In the genomic region with DNA sequence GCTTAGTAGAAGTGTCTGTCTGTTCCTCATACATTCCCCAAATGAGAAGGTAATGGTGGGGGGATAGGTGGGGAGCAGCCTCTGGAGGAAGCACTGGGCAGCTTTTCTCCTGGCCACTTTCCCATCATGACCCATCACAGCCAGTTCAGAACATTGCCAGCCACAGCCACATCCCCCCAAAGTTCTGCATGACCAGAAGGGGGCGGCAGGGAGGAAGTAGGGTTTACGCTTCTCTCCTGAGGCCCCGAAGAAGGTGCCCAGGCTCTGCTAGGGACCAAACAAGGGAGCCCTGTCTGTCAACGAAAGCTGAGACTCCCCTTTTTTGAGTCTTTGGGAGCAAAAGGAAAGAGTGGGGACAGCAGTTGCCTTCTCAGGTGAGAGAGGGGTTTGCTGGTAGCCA, we compare ENCODE assay signal across 9 cellular contexts. TPM values are rescaled to one million over a fixed set of nuclear protein-coding genes. Genes with fewer than 3 reads are reported as not detected.
DNase-seq lines count a peak whose midpoint lies in the region; TF ChIP-seq lines count a peak whose summit lies in the region.
"Had no signal": no experiment of that assay in that cellular context is flagged by ENCODE, and none has a peak within 500 bp of the region (broad histone marks: within the 10 kb centered on the region; RNA-seq: fewer than 3 reads in every experiment).

No MANE protein-coding gene starts in this region.

- TF ChIP-seq CTCF in brain microvascular endothelial cell (IDR thresholded peaks at IDR 0.05; ENCODE audit: low read depth, low read length, missing control alignments), result peak; percentile 66

- no peak overlapping the region for H3K4me3 ChIP-seq in brain microvascular endothelial cell (ENCODE audit: low read depth, low read length)

- in situ Hi-C loops in KBM-7 (cut with MboI; ENCODE audit: low pct_unique_long_range_greater_than_20kb, low sequenced_read_pairs) (no loop called here), brain microvascular endothelial cell (cut with HindIII; ENCODE audit: low pct_ligation_motif_present, low sequenced_read_pairs) (loop anchor here (25.0 kb wide), 1 partner anchor 825 kb away; no protein-coding TSS in a partner anchor)

- no peak overlapping the region for H3K27ac ChIP-seq in brain microvascular endothelial cell

- intact Hi-C loops in posterior vena cava (cut with DNase I), result no loop called here

- no peaks in the 10 kb centered on the region for H3K36me3 ChIP-seq in brain microvascular endothelial cell (replicated peaks)

- DNase-seq in NCI-H1694 (lab: John Stamatoyannopoulos, UW) (peak; percentile 5), NCI-H1694 treated with DMSO at 0.1 percent for 48 hours (lab: John Stamatoyannopoulos, UW) (no peak), KBM-7 (peak; percentile 47), brain microvascular endothelial cell (no peak), posterior vena cava (ENCODE audit: low spot score) (peak; percentile 35), A172 (ENCODE audit: low spot score) (no peak), DMS114 treated with DMSO at 0.1 percent for 48 hours (lab: John Stamatoyannopoulos, UW; ENCODE audit: unreplicated experiment) (no peak), GDM1 (lab: John Stamatoyannopoulos, UW) (no peak)
- DNase-seq: naive B cell had no signal

- no peaks in the 10 kb centered on the region for H3K27me3 ChIP-seq in brain microvascular endothelial cell (replicated peaks)

RNA-seq across cellular contexts. Expression of a gene that starts 7.7 kb away (rescaled TPM):
- 1,000 to 10,000 TPM in 1 of 2 donors, 100 to 1,000 TPM in 1; 466 to 1,458 TPM for total RNA-seq in posterior vena cava
- 4.2 and 4.4 TPM in 2 replicates for total RNA-seq in A172 (2014; rRNA removed; shearing (Covaris generic))

RNA-seq across cellular contexts. Expression of a gene that starts 54.4 kb away (rescaled TPM):
- 10 to 100 TPM; 37.9 to 54.8 TPM for total RNA-seq in posterior vena cava
- 42.8 and 56.6 TPM in 2 replicates for total RNA-seq in A172 (2014; rRNA removed; shearing (Covaris generic))

Comparison
In these comparisons a context has a peak if more than half of its experiments do, and no peak if none do; other contexts are left out.
1. DNase-seq: peak in NCI-H1694 (single experiment), KBM-7 (single experiment) and posterior vena cava (single experiment); none in NCI-H1694 treated with DMSO at 0.1 percent for 48 hours (single experiment), brain microvascular endothelial cell (single experiment), A172 (single experiment), DMS114 treated with DMSO at 0.1 percent for 48 hours (single experiment) and GDM1 (single experiment).
2. RNA of a gene that starts 7.7 kb away (total RNA-seq): 466 to 1,458 TPM in posterior vena cava; 4.2 to 4.4 TPM in A172; every median in the first group is over 10 times any median in the second.